In genomic region chr2:142742301-142743214, GRCh38 we compare ENCODE assay signal across 15 cellular contexts.
A peak's percentile ranks its signal among the peaks of the same experiment; 100 is the strongest.
DNase-seq lines count a peak whose midpoint lies in the region; ATAC-seq and TF ChIP-seq lines count a peak whose summit lies in the region.
"Had no signal": no experiment of that assay in that cellular context is flagged by ENCODE, and none has a peak within 500 bp of the region (broad histone marks: within the 10 kb centered on the region; RNA-seq: fewer than 3 reads in every experiment).

No MANE protein-coding gene starts in this region.

- no peak overlapping the region for H3K27ac ChIP-seq in A673 (ENCODE audit: low read depth, low read length, poor library complexity, severe bottlenecking)
- H3K27ac ChIP-seq: esophagus muscularis mucosa, left ventricle myocardium inferior, neutrophil, WERI-Rb-1 had no signal

- H3K4me3 ChIP-seq in GM12865 (ENCODE audit: low read depth, low read length) (no peak overlapping the region), A673 (ENCODE audit: low read depth, low read length, poor library complexity, severe bottlenecking) (no peak overlapping the region)
- H3K4me3 ChIP-seq: esophagus muscularis mucosa, left ventricle myocardium inferior had no signal

- TF ChIP-seq CTCF in GM12865 (IDR thresholded peaks at IDR 0.05; ENCODE audit: insufficient read depth, low read depth, low read length, missing control alignments) = no peak
- no peak for TF ChIP-seq CTCF in A673 (conservative IDR thresholded peaks at IDR 0.05; ENCODE audit: low read depth, low read length)

- no peaks in the 10 kb centered on the region for H3K9me3 ChIP-seq in A673 (ENCODE audit: low read depth, low read length, poor library complexity, severe bottlenecking)
- H3K9me3 ChIP-seq: neutrophil had no signal

- CTCF ChIA-PET in A673 (lab: Charles Lee) = no interaction called here

- H3K4me1 ChIP-seq in A673 (ENCODE audit: insufficient read depth, low read length, poor library complexity, severe bottlenecking) = no peaks in the 10 kb centered on the region
- H3K4me1 ChIP-seq: esophagus muscularis mucosa, left ventricle myocardium inferior had no signal

- intact Hi-C loops in A673 (cut with micrococcal nuclease; ENCODE audit: unreplicated experiment) = no loop called here

- POLR2A ChIA-PET in A673 (lab: Charles Lee; ENCODE audit: low non-redundant PET) = no interaction called here

- no TSS peak for BruUV-seq in A673 (replicated peaks; lab: Mats Ljungman, UMichigan)

- peak; percentile 36 for DNase-seq in GM12865 (ENCODE audit: low read depth)
- DNase-seq in RPMI7951 (ENCODE audit: low read depth) = peak; percentile 19
- peak; percentile 69 for DNase-seq in globus pallidus (ENCODE audit: low spot score)
- no peak for DNase-seq in NCI-H2227 treated with DMSO at 0.1 percent for 48 hours (lab: John Stamatoyannopoulos, UW)
- no peak for DNase-seq in A673 (ENCODE audit: low spot score)
- no peak for DNase-seq in stimulated activated CD4-positive, alpha-beta T cell treated with anti-CD3 and anti-CD28 coated beads, Interleukin-4, amount 100 ng/mL, for 1 hour
- DNase-seq: CD4-positive, alpha-beta T cell; left ventricle myocardium inferior; NCI-H146; stimulated activated CD4-positive, alpha-beta T cell treated with anti-CD3 and anti-CD28 coated beads, Interleukin-4, amount 100 ng/mL, for 24 hours; WERI-Rb-1 had no signal

- H3K27me3 ChIP-seq in A673 (replicated peaks; ENCODE audit: insufficient read depth, low read depth, low read length, poor library complexity) = no peaks in the 10 kb centered on the region
- H3K27me3 ChIP-seq: esophagus muscularis mucosa, neutrophil had no signal

- peak; percentile 8 for ATAC-seq in HG02623 (IDR thresholded peaks at IDR 0.05; ENCODE audit: unreplicated experiment)
- ATAC-seq in HG02885 (IDR thresholded peaks at IDR 0.05; ENCODE audit: poor library complexity, unreplicated experiment) = no peak

- H3K36me3 ChIP-seq in A673 (ENCODE audit: insufficient read depth, low read length, poor library complexity, severe bottlenecking) = no peaks in the 10 kb centered on the region
- H3K36me3 ChIP-seq: esophagus muscularis mucosa, left ventricle myocardium inferior, neutrophil, WERI-Rb-1 had no signal

Comparison
In these comparisons a context has a peak if more than half of its experiments do, and no peak if none do; other contexts are left out.
1. DNase-seq: peak in GM12865 (single experiment), RPMI7951 (single experiment) and globus pallidus (single experiment); none in NCI-H2227 treated with DMSO at 0.1 percent for 48 hours (single experiment), A673 (single experiment) and stimulated activated CD4-positive, alpha-beta T cell treated with anti-CD3 and anti-CD28 coated beads, Interleukin-4, amount 100 ng/mL, for 1 hour (single experiment).